In the genomic region with DNA sequence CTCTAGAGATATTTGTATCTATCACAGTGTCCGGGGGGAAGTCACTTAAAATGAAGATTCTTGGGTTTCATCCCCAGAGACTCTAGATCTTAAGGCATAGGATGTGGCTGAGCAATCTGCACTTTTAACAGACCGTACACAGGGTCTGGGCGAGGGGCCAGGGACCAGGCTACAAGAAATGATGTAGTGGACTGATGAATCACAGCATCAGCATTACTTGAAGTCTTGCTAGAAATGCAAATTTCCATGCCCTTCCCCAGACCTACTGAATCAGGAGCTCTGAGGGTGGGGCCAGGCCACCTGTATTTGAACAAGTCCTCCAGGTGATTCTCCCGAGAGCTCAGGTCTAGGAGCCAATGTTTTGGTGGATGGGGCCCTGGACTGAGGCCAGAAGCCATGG, we compare ENCODE assay signal across 16 cellular contexts.
DNase-seq lines count a peak whose midpoint lies in the region; TF ChIP-seq lines count a peak whose summit lies in the region.
"Had no signal": no experiment of that assay in that cellular context is flagged by ENCODE, and none has a peak within 500 bp of the region (broad histone marks: within the 10 kb centered on the region; RNA-seq: fewer than 3 reads in every experiment).

No MANE protein-coding gene starts in this region.

- H2AFZ ChIP-seq in mammary epithelial cell (ENCODE audit: low read depth, low read length): no peak overlapping the region

- no peak overlapping the region for H3K4me2 ChIP-seq in mammary epithelial cell (ENCODE audit: insufficient read depth, low read depth, low read length)

- intact Hi-C loops in mammary epithelial cell (cut with micrococcal nuclease): no loop called here
- intact Hi-C loops in activated T-helper 1 cell treated with anti-CD3 and anti-CD28 coated beads, Interleukin-12 subunit alpha, Interleukin-12 subunit beta, Interleukin-2, Interleukin-4 antibody, amounts not matched to agents 30 ng/mL and 10 ng/mL and 1 ng/mL, durations not matched to agents 14 hours and 24 hours and 36 hours (cut with micrococcal nuclease): loop anchor here (10.0 kb wide), 1 partner anchor 169 kb away; the partner anchor contains the start of gene DOK5

- H3K4me3 ChIP-seq in AG09309 (ENCODE audit: control insufficient read depth, low read depth, low read length) (no peak overlapping the region), mammary epithelial cell (replicated peaks in 1 of 3; ENCODE audit: insufficient read depth in 1 of 3, low read depth in 2 of 3, low read length in 3 of 3) (no peak overlapping the region)
- H3K4me3 ChIP-seq: right atrium auricular region, stomach had no signal

- H4K20me1 ChIP-seq in mammary epithelial cell (ENCODE audit: insufficient read depth, low read length): no peaks in the 10 kb centered on the region

- H3K79me2 ChIP-seq in mammary epithelial cell (ENCODE audit: insufficient read depth, low read length): no peaks in the 10 kb centered on the region

- dilution Hi-C loops in mammary epithelial cell (cut with HindIII; ENCODE audit: low sequenced_read_pairs): no loop called here

- H3K27me3 ChIP-seq in mammary epithelial cell (ENCODE audit: insufficient read depth, low read length): no peaks in the 10 kb centered on the region
- H3K27me3 ChIP-seq: right atrium auricular region, stomach had no signal

- H3K36me3 ChIP-seq in mammary epithelial cell (ENCODE audit: insufficient read depth, low read length): no peaks in the 10 kb centered on the region
- H3K36me3 ChIP-seq: right atrium auricular region, stomach had no signal

- H3K27ac Mint-ChIP-seq in activated T-helper 1 cell treated with anti-CD3 and anti-CD28 coated beads, Interleukin-12 subunit alpha, Interleukin-12 subunit beta, Interleukin-2, Interleukin-4 antibody, amounts not matched to agents 30 ng/mL and 10 ng/mL and 1 ng/mL, durations not matched to agents 14 hours and 24 hours and 36 hours: no peak overlapping the region
- H3K27ac Mint-ChIP-seq: activated CD4-positive, alpha-beta memory T cell treated with anti-CD3 and anti-CD28 coated beads, Interleukin-2, amount 10 ng/mL, durations not matched to agents 7 days and 5 days; T-helper 17 cell had no signal

- no peaks in the 10 kb centered on the region for H3K4me1 ChIP-seq in mammary epithelial cell (ENCODE audit: insufficient read depth, low read length)
- H3K4me1 ChIP-seq: right atrium auricular region, stomach had no signal

- peaks cover 2% of the 10 kb centered on the region for H3K27me3 Mint-ChIP-seq in activated T-helper 1 cell treated with anti-CD3 and anti-CD28 coated beads, Interleukin-12 subunit alpha, Interleukin-12 subunit beta, Interleukin-2, Interleukin-4 antibody, amounts not matched to agents 30 ng/mL and 10 ng/mL and 1 ng/mL, durations not matched to agents 14 hours and 24 hours and 36 hours (ENCODE audit: insufficient read depth)
- H3K27me3 Mint-ChIP-seq: activated CD4-positive, alpha-beta memory T cell treated with anti-CD3 and anti-CD28 coated beads, Interleukin-2, amount 10 ng/mL, durations not matched to agents 7 days and 5 days had no signal

- H3K9ac ChIP-seq in mammary epithelial cell (ENCODE audit: insufficient read depth, low read length): no peak overlapping the region

- BruUV-seq in mammary epithelial cell (replicated peaks; lab: Mats Ljungman, UMichigan): no TSS peak

- no peak for TF ChIP-seq CTCF in AG09309 (IDR thresholded peaks at IDR 0.05; ENCODE audit: control insufficient read depth, insufficient read depth, low read depth, low read length, missing control alignments)
- no peak for TF ChIP-seq CTCF in mammary epithelial cell (conservative IDR thresholded peaks at IDR 0.05 in 1 of 2, IDR thresholded peaks at IDR 0.05 in 1 of 2; ENCODE audit: extremely low read depth in 1 of 2, insufficient read depth in 1 of 2, low read depth in 1 of 2, low read length in 2 of 2)

- DNase-seq in AG09309 (ENCODE audit: low read depth) (peak; percentile 31), HT1080 (ENCODE audit: low read depth) (peak; percentile 23), mammary epithelial cell (peak; percentile 17), kidney tubule cell (ENCODE audit: low spot score) (peak; percentile 92), MV-4-11 (lab: John Stamatoyannopoulos, UW) (no peak), NCI-H82 treated with DMSO at 0.1 percent for 48 hours (lab: John Stamatoyannopoulos, UW; ENCODE audit: unreplicated experiment) (no peak), hippocampal formation (lab: John Stamatoyannopoulos, UW) (no peak)
- DNase-seq in activated T-helper 1 cell treated with anti-CD3 and anti-CD28 coated beads, Interleukin-12 subunit alpha, Interleukin-12 subunit beta, Interleukin-2, Interleukin-4 antibody, amounts not matched to agents 30 ng/mL and 10 ng/mL and 1 ng/mL, durations not matched to agents 14 hours and 24 hours and 36 hours (ENCODE audit: low spot score): no peak
- DNase-seq: activated CD4-positive, alpha-beta memory T cell treated with anti-CD3 and anti-CD28 coated beads, Interleukin-2, amount 10 ng/mL, durations not matched to agents 7 days and 5 days; activated effector memory CD4-positive, alpha-beta T cell treated with anti-CD3 and anti-CD28 coated beads, Interleukin-2, amount 50 U/mL, for 16 hours; erythroblast; KG1; stomach; T-helper 17 cell had no signal

- no peak overlapping the region for H3K4me3 Mint-ChIP-seq in activated T-helper 1 cell treated with anti-CD3 and anti-CD28 coated beads, Interleukin-12 subunit alpha, Interleukin-12 subunit beta, Interleukin-2, Interleukin-4 antibody, amounts not matched to agents 30 ng/mL and 10 ng/mL and 1 ng/mL, durations not matched to agents 14 hours and 24 hours and 36 hours
- H3K4me3 Mint-ChIP-seq: activated CD4-positive, alpha-beta memory T cell treated with anti-CD3 and anti-CD28 coated beads, Interleukin-2, amount 10 ng/mL, durations not matched to agents 7 days and 5 days; central memory CD8-positive, alpha-beta T cell; T-helper 17 cell had no signal

- no peaks in the 10 kb centered on the region for H3K9me3 Mint-ChIP-seq in activated T-helper 1 cell treated with anti-CD3 and anti-CD28 coated beads, Interleukin-12 subunit alpha, Interleukin-12 subunit beta, Interleukin-2, Interleukin-4 antibody, amounts not matched to agents 30 ng/mL and 10 ng/mL and 1 ng/mL, durations not matched to agents 14 hours and 24 hours and 36 hours
- H3K9me3 Mint-ChIP-seq: activated CD4-positive, alpha-beta memory T cell treated with anti-CD3 and anti-CD28 coated beads, Interleukin-2, amount 10 ng/mL, durations not matched to agents 7 days and 5 days; central memory CD8-positive, alpha-beta T cell had no signal

- H3K4me1 Mint-ChIP-seq in activated T-helper 1 cell treated with anti-CD3 and anti-CD28 coated beads, Interleukin-12 subunit alpha, Interleukin-12 subunit beta, Interleukin-2, Interleukin-4 antibody, amounts not matched to agents 30 ng/mL and 10 ng/mL and 1 ng/mL, durations not matched to agents 14 hours and 24 hours and 36 hours (ENCODE audit: low read depth): no peaks in the 10 kb centered on the region
- H3K4me1 Mint-ChIP-seq: activated CD4-positive, alpha-beta memory T cell treated with anti-CD3 and anti-CD28 coated beads, Interleukin-2, amount 10 ng/mL, durations not matched to agents 7 days and 5 days; central memory CD8-positive, alpha-beta T cell; T-helper 17 cell had no signal

- H3K36me3 Mint-ChIP-seq in activated T-helper 1 cell treated with anti-CD3 and anti-CD28 coated beads, Interleukin-12 subunit alpha, Interleukin-12 subunit beta, Interleukin-2, Interleukin-4 antibody, amounts not matched to agents 30 ng/mL and 10 ng/mL and 1 ng/mL, durations not matched to agents 14 hours and 24 hours and 36 hours (ENCODE audit: low read depth): no peaks in the 10 kb centered on the region

- H3K9me3 ChIP-seq in mammary epithelial cell (replicated peaks; ENCODE audit: insufficient read depth, low read length): no peaks in the 10 kb centered on the region
- H3K9me3 ChIP-seq: right atrium auricular region, stomach had no signal

- WGBS in mammary epithelial cell (ENCODE audit: low coverage, missing lambda C conversion rate): 79% methylated on average over 2 of the region's 4 CpGs

- CTCF ChIA-PET in mammary epithelial cell (lab: Charles Lee; ENCODE audit: low non-redundant PET): no interaction called here

- H3K27ac ChIP-seq in mammary epithelial cell (ENCODE audit: insufficient read depth, low read depth, low read length): no peak overlapping the region
- H3K27ac ChIP-seq: right atrium auricular region, stomach had no signal

- in situ Hi-C loops in mammary epithelial cell (cut with MboI; ENCODE audit: low sequenced_read_pairs in 2 of 2): loop anchor here in 1 of 2 donors (10.0 kb wide), 1 partner anchor 549 kb away; no protein-coding TSS in a partner anchor

Comparison
In these comparisons a context has a peak if more than half of its experiments do, and no peak if none do; other contexts are left out.
1. DNase-seq: peak in AG09309 (single experiment), HT1080 (single experiment), mammary epithelial cell (single experiment) and kidney tubule cell (single experiment); none in activated T-helper 1 cell treated with anti-CD3 and anti-CD28 coated beads, Interleukin-12 subunit alpha, Interleukin-12 subunit beta, Interleukin-2, Interleukin-4 antibody, amounts not matched to agents 30 ng/mL and 10 ng/mL and 1 ng/mL, durations not matched to agents 14 hours and 24 hours and 36 hours (single experiment), MV-4-11 (single experiment), NCI-H82 treated with DMSO at 0.1 percent for 48 hours (single experiment) and hippocampal formation (0 of 2).